In the genomic region with DNA sequence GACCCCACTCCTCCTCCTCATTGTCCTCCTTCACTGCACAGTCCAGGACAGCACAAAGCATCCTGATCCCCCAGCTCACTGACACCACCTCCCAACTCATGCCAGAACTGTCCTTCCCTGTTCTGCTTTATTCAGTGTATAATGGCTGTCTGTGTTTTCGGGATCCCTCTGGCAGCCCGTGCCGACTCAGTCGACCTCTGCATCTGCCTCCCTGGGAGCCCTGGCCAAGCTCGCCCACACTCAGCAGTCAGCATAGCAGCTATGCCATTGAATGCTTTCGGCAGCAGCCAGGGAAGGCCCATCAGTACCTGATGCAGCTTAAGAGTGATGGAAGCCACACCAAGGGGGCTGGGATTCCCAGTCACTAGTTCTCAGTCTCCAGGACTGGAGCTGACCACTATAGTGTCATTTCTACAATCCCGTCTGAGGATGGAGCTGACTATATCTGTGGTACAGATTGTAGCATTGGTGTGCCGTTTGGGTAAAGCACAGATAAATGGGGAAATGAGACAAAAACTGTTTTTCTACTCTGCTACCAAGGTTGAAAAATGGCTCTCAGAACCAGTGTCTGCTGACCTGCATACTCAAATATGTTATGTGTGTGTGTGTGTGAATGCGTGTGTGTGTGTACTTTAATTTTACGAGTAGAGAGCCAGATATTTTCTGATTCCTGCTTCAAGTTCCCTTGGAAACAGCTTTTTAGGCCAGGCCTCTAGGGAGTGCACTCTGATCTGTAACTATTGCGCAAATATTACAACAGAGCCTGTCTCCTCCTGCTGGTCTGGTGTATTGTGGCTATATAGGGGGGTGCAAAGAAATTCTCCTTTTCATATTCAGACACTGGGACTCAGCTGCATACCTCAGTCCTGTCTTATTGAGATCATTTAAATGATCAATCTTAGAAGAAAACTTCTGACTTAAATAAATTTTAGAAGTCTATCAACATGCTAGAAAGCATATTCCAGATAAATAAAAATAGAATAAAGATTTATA, we compare ENCODE assay signal across 9 cellular contexts.
DNase-seq lines count a peak whose midpoint lies in the region; ATAC-seq, FAIRE-seq and TF ChIP-seq lines count a peak whose summit lies in the region.
"Had no signal": no experiment of that assay in that cellular context is flagged by ENCODE, and none has a peak within 500 bp of the region (broad histone marks: within the 10 kb centered on the region; RNA-seq: fewer than 3 reads in every experiment).

No MANE protein-coding gene starts in this region.

- peak; percentile 33 to 54; a peak in 2 of 4 replicates for TF ChIP-seq EP300 in HepG2 (IDR thresholded peaks at IDR 0.05; ENCODE audit: low read depth in 2 of 2, low read length in 2 of 2)
- no peak for TF ChIP-seq EP300 in HepG2 (CRISPR knock-in tag; IDR thresholded peaks at IDR 0.05; ENCODE audit: borderline replicate concordance)

- TF ChIP-seq POLR2A in HepG2 (IDR thresholded peaks at IDR 0.05; ENCODE audit: insufficient read depth in 1 of 2, low read depth in 2 of 2, low read length in 2 of 2), result no peak

- peak overlapping the region; percentile 73 for H3K4me2 ChIP-seq in HepG2 (ENCODE audit: low read depth, low read length)

- BruUV-seq in HepG2 (replicated peaks; lab: Mats Ljungman, UMichigan), result no TSS peak

- FAIRE-seq in HepG2 (lab: Jason Lieb, UNC), result peak; percentile 77
- FAIRE-seq: G401.6 had no signal

- peak overlapping the region; percentile 3; the same call in 1 of the 2 replicates for H3K9ac ChIP-seq in HepG2 (ENCODE audit: insufficient read depth, low read depth, low read length)

- H3K9me3 ChIP-seq in HepG2 (ENCODE audit: low read length), result no peaks in the 10 kb centered on the region

- in situ Hi-C loops in HepG2 (cut with HindIII; ENCODE audit: extremely low pct_ligation_motif_present, low pct_unique_long_range_greater_than_20kb), result no loop called here

- no peak; the same call in 1 of the 2 replicates for TF ChIP-seq RAD21 in HepG2 (CRISPR knock-in tag; IDR thresholded peaks at IDR 0.05)

- H3K27ac ChIP-seq in angular gyrus (ENCODE audit: low read depth, low read length), result peak overlapping the region; percentile 57
- peak overlapping the region; percentile 48 for H3K27ac ChIP-seq in HepG2 (ENCODE audit: extremely low read length, insufficient read depth, low read length)

- peaks cover 11% of the 10 kb centered on the region for H3K27me3 Mint-ChIP-seq in T-helper 2 cell treated with Interferon-gamma antibody and Interleukin-4, amounts not matched to agents 5 μg/mL and 100 μg/mL, for 36 hours (ENCODE audit: low read depth)
- peaks cover 52% of the 10 kb centered on the region for H3K27me3 Mint-ChIP-seq in stimulated activated naive CD8-positive, alpha-beta T cell treated with anti-CD3 and anti-CD28 coated beads, Interleukin-15, amount 100 ng/mL, for 72 hours

- no peaks in the 10 kb centered on the region for H4K20me1 ChIP-seq in HepG2 (ENCODE audit: insufficient read depth, low read length)

- no peaks in the 10 kb centered on the region for H3K79me2 ChIP-seq in HepG2 (ENCODE audit: insufficient read depth, low read length)

- H3K4me1 ChIP-seq in HepG2 (ENCODE audit: insufficient read depth, low read length), result peaks cover 64% of the 10 kb centered on the region

- ATAC-seq in HepG2, result peak; percentile 93
- ATAC-seq in HG02763 (IDR thresholded peaks at IDR 0.05; ENCODE audit: unreplicated experiment), result no peak
- ATAC-seq in stimulated activated naive CD8-positive, alpha-beta T cell treated with anti-CD3 and anti-CD28 coated beads, Interleukin-15, amount 100 ng/mL, for 72 hours, result no peak
- no peak for ATAC-seq in GM19395 (IDR thresholded peaks at IDR 0.05; ENCODE audit: unreplicated experiment)

- no peaks in the 10 kb centered on the region for H3K9me3 Mint-ChIP-seq in T-helper 2 cell treated with Interferon-gamma antibody and Interleukin-4, amounts not matched to agents 5 μg/mL and 100 μg/mL, for 36 hours
- H3K9me3 Mint-ChIP-seq in stimulated activated naive CD8-positive, alpha-beta T cell treated with anti-CD3 and anti-CD28 coated beads, Interleukin-15, amount 100 ng/mL, for 72 hours, result no peaks in the 10 kb centered on the region

- DNase-seq in T-helper 2 cell treated with Interferon-gamma antibody and Interleukin-4, amounts not matched to agents 5 μg/mL and 100 μg/mL, for 36 hours (ENCODE audit: low spot score), result peak; percentile 0
- DNase-seq in T-helper 2 cell, result no peak
- peak; percentile 83 for DNase-seq in HepG2 (ENCODE audit: low spot score)
- no peak for DNase-seq in NCI-H446 treated with DMSO at 0.1 percent for 48 hours (lab: John Stamatoyannopoulos, UW)
- DNase-seq in stimulated activated naive CD8-positive, alpha-beta T cell treated with anti-CD3 and anti-CD28 coated beads, Interleukin-15, amount 100 ng/mL, for 72 hours, result no peak

- H3K4me3 ChIP-seq in HepG2 (replicated peaks in 1 of 3; ENCODE audit: insufficient read depth in 1 of 3, low read depth in 2 of 3, low read length in 3 of 3), result peak overlapping the region in 2 of 3 experiments; percentile 0 to 65; a peak in 2 of 6 replicates

- no peaks in the 10 kb centered on the region for H3K4me1 Mint-ChIP-seq in T-helper 2 cell treated with Interferon-gamma antibody and Interleukin-4, amounts not matched to agents 5 μg/mL and 100 μg/mL, for 36 hours (ENCODE audit: low read depth)
- H3K4me1 Mint-ChIP-seq in stimulated activated naive CD8-positive, alpha-beta T cell treated with anti-CD3 and anti-CD28 coated beads, Interleukin-15, amount 100 ng/mL, for 72 hours, result peaks cover 5% of the 10 kb centered on the region

- intact Hi-C loops in HepG2 (cut with micrococcal nuclease; ENCODE audit: unreplicated experiment), result loop anchor here (2.0 kb wide), 1 partner anchor 57 kb away; no protein-coding TSS in a partner anchor

- no peaks in the 10 kb centered on the region for H3K36me3 ChIP-seq in HepG2 (replicated peaks in 1 of 2; ENCODE audit: control insufficient read depth in 1 of 2, insufficient read depth in 2 of 2, low read length in 2 of 2)

- POLR2A ChIA-PET in HepG2 (lab: Yijun Ruan, JAX), result interaction anchor here (0.9 to 1.4 kb wide), 3 partner anchors 22 to 49 kb away, joined by 3 read pairs; no protein-coding TSS in a partner anchor

- peak; percentile 60 for TF ChIP-seq CTCF in HepG2 (CRISPR knock-in tag; IDR thresholded peaks at IDR 0.05)

- H3K27me3 ChIP-seq in HepG2 (ENCODE audit: control insufficient read depth in 1 of 2, insufficient read depth in 2 of 2, low read length in 2 of 2), result peaks cover 0 to 9% of the 10 kb centered on the region in 2 experiments; a peak in 1 of 5 replicates

- no peak overlapping the region for H3K4me3 Mint-ChIP-seq in T-helper 2 cell treated with Interferon-gamma antibody and Interleukin-4, amounts not matched to agents 5 μg/mL and 100 μg/mL, for 36 hours
- H3K4me3 Mint-ChIP-seq in stimulated activated naive CD8-positive, alpha-beta T cell treated with anti-CD3 and anti-CD28 coated beads, Interleukin-15, amount 100 ng/mL, for 72 hours, result no peak overlapping the region

- H2AFZ ChIP-seq in HepG2 (ENCODE audit: low read length), result no peak overlapping the region

- CTCF ChIA-PET in HepG2 (lab: Yijun Ruan, JAX; ENCODE audit: low intra/inter-chr PET ratio, low total read pairs), result interaction anchor here (1.6 kb wide), 1 partner anchor 42 kb away, joined by 7 read pairs; no protein-coding TSS in a partner anchor

- no peak overlapping the region for H3K27ac Mint-ChIP-seq in T-helper 2 cell treated with Interferon-gamma antibody and Interleukin-4, amounts not matched to agents 5 μg/mL and 100 μg/mL, for 36 hours
- peak overlapping the region in 1 of 2 donors; percentile 26 for H3K27ac Mint-ChIP-seq in stimulated activated naive CD8-positive, alpha-beta T cell treated with anti-CD3 and anti-CD28 coated beads, Interleukin-15, amount 100 ng/mL, for 72 hours

- no peaks in the 10 kb centered on the region for H3K36me3 Mint-ChIP-seq in T-helper 2 cell treated with Interferon-gamma antibody and Interleukin-4, amounts not matched to agents 5 μg/mL and 100 μg/mL, for 36 hours (ENCODE audit: low read depth)

- 4% methylated on average over 11 of the region's 11 CpGs for WGBS in HepG2 (ENCODE audit: low lambda C conversion rate)

TF ChIP-seq in HepG2, 621 proteins besides CTCF, POLR2A, EP300 and RAD21 (continues in another document):
- TF ChIP-seq IRX3 (CRISPR knock-in tag; IDR thresholded peaks at IDR 0.05; ENCODE audit: borderline replicate concordance, low read depth) (no peak), HIVEP1 (CRISPR knock-in tag; IDR thresholded peaks at IDR 0.05) (no peak), RBAK (CRISPR knock-in tag; IDR thresholded peaks at IDR 0.05) (no peak), FOXO1 (CRISPR knock-in tag; IDR thresholded peaks at IDR 0.05) (no peak), ZNF766 (CRISPR knock-in tag; IDR thresholded peaks at IDR 0.05; ENCODE audit: borderline replicate concordance) (no peak), ZNF30 (CRISPR knock-in tag; IDR thresholded peaks at IDR 0.05) (no peak), NCOR1 (IDR thresholded peaks at IDR 0.05; ENCODE audit: borderline replicate concordance, low read length) (peak; percentile 81; the same call in 1 of the 2 replicates), CHCHD3 (CRISPR knock-in tag; IDR thresholded peaks at IDR 0.05) (no peak), NR2F1 (CRISPR knock-in tag; IDR thresholded peaks at IDR 0.05) (0 out of 4 replicates have a peak, but pooled peaks of 1 of the 2 experiments have one; percentile 23)
- TF ChIP-seq, protein P1, sequence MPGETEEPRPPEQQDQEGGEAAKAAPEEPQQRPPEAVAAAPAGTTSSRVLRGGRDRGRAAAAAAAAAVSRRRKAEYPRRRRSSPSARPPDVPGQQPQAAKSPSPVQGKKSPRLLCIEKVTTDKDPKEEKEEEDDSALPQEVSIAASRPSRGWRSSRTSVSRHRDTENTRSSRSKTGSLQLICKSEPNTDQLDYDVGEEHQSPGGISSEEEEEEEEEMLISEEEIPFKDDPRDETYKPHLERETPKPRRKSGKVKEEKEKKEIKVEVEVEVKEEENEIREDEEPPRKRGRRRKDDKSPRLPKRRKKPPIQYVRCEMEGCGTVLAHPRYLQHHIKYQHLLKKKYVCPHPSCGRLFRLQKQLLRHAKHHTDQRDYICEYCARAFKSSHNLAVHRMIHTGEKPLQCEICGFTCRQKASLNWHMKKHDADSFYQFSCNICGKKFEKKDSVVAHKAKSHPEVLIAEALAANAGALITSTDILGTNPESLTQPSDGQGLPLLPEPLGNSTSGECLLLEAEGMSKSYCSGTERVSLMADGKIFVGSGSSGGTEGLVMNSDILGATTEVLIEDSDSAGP (CRISPR knock-in tag; IDR thresholded peaks at IDR 0.05; ENCODE audit: borderline replicate concordance), result peak; percentile 59; the same call in 1 of the 2 replicates

Comparison
In these comparisons a context has a peak if more than half of its experiments do, and no peak if none do; other contexts are left out.
1. DNase-seq: peak in T-helper 2 cell treated with Interferon-gamma antibody and Interleukin-4, amounts not matched to agents 5 μg/mL and 100 μg/mL, for 36 hours (single experiment) and HepG2 (single experiment); none in T-helper 2 cell (0 of 5), NCI-H446 treated with DMSO at 0.1 percent for 48 hours (single experiment) and stimulated activated naive CD8-positive, alpha-beta T cell treated with anti-CD3 and anti-CD28 coated beads, Interleukin-15, amount 100 ng/mL, for 72 hours (0 of 2).